18 cellular contexts compared by ENCODE assay signal in the genomic region with DNA sequence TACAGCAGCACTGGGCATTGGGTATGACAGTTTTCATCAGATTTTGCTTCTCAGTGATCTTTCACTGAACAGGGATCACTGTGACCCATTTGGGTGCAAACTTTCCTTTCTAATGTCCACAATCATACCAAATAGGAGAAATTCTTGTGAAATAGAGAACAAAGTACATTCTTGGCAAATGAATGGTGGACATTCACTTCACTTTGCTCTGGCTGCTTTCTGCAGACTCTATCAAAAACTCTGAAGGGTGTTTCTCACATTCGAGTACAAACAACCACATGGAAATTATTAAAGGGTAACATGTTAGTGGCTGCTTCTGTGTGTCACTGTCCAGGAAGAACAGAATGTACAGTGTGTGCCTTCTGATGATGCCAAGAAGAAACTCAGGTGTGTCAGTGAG.
A peak's percentile ranks its signal among the peaks of the same experiment; 100 is the strongest.
DNase-seq lines count a peak whose midpoint lies in the region; ATAC-seq, FAIRE-seq and TF ChIP-seq lines count a peak whose summit lies in the region.
"Had no signal": no experiment of that assay in that cellular context is flagged by ENCODE, and none has a peak within 500 bp of the region (broad histone marks: within the 10 kb centered on the region; RNA-seq: fewer than 3 reads in every experiment).

No MANE protein-coding gene starts in this region.

- H3K4me1 ChIP-seq in left ventricle myocardium inferior, result peaks cover 18% of the 10 kb centered on the region
- peaks cover 15 to 21% of the 10 kb centered on the region in 2 donors for H3K4me1 ChIP-seq in aorta (ENCODE audit: control insufficient read depth in 1 of 2, insufficient read depth in 2 of 2, low read length in 2 of 2)

- H3K27me3 ChIP-seq in left ventricle myocardium inferior (ENCODE audit: low read depth), result no peaks in the 10 kb centered on the region
- no peaks in the 10 kb centered on the region for H3K27me3 ChIP-seq in aorta (ENCODE audit: control insufficient read depth in 1 of 2, insufficient read depth in 2 of 2, low read length in 1 of 2)

- WGBS in aorta, 2 donors, result 18 to 24% methylated on average over 1 of the region's 1 CpG

- peaks cover 12% of the 10 kb centered on the region for H3K36me3 ChIP-seq in left ventricle myocardium inferior
- H3K36me3 ChIP-seq in aorta (ENCODE audit: control insufficient read depth in 1 of 2, insufficient read depth in 2 of 2, low read length in 1 of 2), result no peaks in the 10 kb centered on the region

- FAIRE-seq in GM12891 (lab: Jason Lieb, UNC), result no peak
- FAIRE-seq: GM12878 had no signal

- no peak for TF ChIP-seq POLR2A in GM12891 (IDR thresholded peaks at IDR 0.05; ENCODE audit: low read depth, low read length)

- no peak overlapping the region for H3K27ac ChIP-seq in left ventricle myocardium inferior (replicated peaks)
- H3K27ac ChIP-seq in aorta (ENCODE audit: low read depth in 1 of 2, low read length in 2 of 2), result peak overlapping the region; percentile 3 to 33
- H3K27ac ChIP-seq: BLaER1 treated with 17β-estradiol and CSF1 and Interleukin-3, amounts not matched to agents 10 nM and 100 nM; GM23248 had no signal

- TF ChIP-seq CTCF in left ventricle myocardium inferior (IDR thresholded peaks at IDR 0.05; ENCODE audit: borderline replicate concordance) (no peak), omental fat pad (IDR thresholded peaks at IDR 0.05) (no peak)

- no peak overlapping the region for H3K4me3 ChIP-seq in left ventricle myocardium inferior
- H3K4me3 ChIP-seq in aorta (ENCODE audit: low read length in 2 of 2), result no peak overlapping the region
- H3K4me3 ChIP-seq: BLaER1 treated with 17β-estradiol and CSF1 and Interleukin-3, amounts not matched to agents 10 nM and 100 nM; GM12878; GM23248 had no signal

- H3K9me3 ChIP-seq in left ventricle myocardium inferior (replicated peaks), result no peaks in the 10 kb centered on the region
- H3K9me3 ChIP-seq in aorta (ENCODE audit: control insufficient read depth, low read length), result no peaks in the 10 kb centered on the region

- intact Hi-C loops in Right ventricle myocardium inferior (cut with DNase I), result no loop called here
- intact Hi-C loops in left ventricle myocardium inferior (cut with micrococcal nuclease), result no loop called here
- intact Hi-C loops in aorta (cut with DNase I), result no loop called here

- DNase-seq in Right ventricle myocardium inferior (ENCODE audit: missing footprints) (no peak), left ventricle myocardium inferior (no peak), fibroblast of gingiva (ENCODE audit: low read depth) (peak; percentile 75), omental fat pad (ENCODE audit: low spot score) (no peak), aorta (no peak), cerebellar cortex (ENCODE audit: low spot score) (no peak), GM12891 (ENCODE audit: insufficient read length, low spot score) (no peak)
- DNase-seq in activated CD4-positive, alpha-beta T cell treated with anti-CD3 and anti-CD28 coated beads, Interleukin-2, amount 50 U/mL, for 4 hours, result no peak
- DNase-seq: CD8-positive, alpha-beta memory T cell; GDM1; GM23248; IMR-90; NCI-H1930; NCI-H69; OCI-M1 had no signal

- ATAC-seq in Right ventricle myocardium inferior (peak; percentile 57), omental fat pad (ENCODE audit: low FRiP score) (peak; percentile 24), aorta (ENCODE audit: low FRiP score) (no peak)
- ATAC-seq: GM12878, HCT116 had no signal

TF ChIP-seq in GM12891, 5 proteins besides CTCF, POLR2A, EP300 and RAD21:
- no peak for TF ChIP-seq TAF1 (IDR thresholded peaks at IDR 0.05; ENCODE audit: low read depth, low read length)
- TF ChIP-seq SPI1 (IDR thresholded peaks at IDR 0.05; ENCODE audit: low read depth, low read length), result no peak
- no peak for TF ChIP-seq PAX5 (IDR thresholded peaks at IDR 0.05; ENCODE audit: insufficient read depth, low read length, severe bottlenecking)
- TF ChIP-seq POLR2AphosphoS5 (IDR thresholded peaks at IDR 0.05; ENCODE audit: low read depth, low read length), result no peak
- TF ChIP-seq POU2F2 (IDR thresholded peaks at IDR 0.05; ENCODE audit: low read depth, low read length), result no peak
